In genomic region chr1:83060216-83060615, GRCh38 we compare ENCODE assay signal across 14 cellular contexts.
"Had no signal": no experiment of that assay in that cellular context is flagged by ENCODE, and none has a peak within 500 bp of the region (broad histone marks: within the 10 kb centered on the region; RNA-seq: fewer than 3 reads in every experiment).

No MANE protein-coding gene starts in this region.

- H3K9me3 ChIP-seq: adrenal gland, left ventricle myocardium inferior had no signal

- H3K4me3 ChIP-seq: adrenal gland, left ventricle myocardium inferior had no signal

- ATAC-seq: effector memory CD8-positive, alpha-beta T cell had no signal

- H3K4me3 Mint-ChIP-seq: activated naive CD4-positive, alpha-beta T cell treated with anti-CD3 and anti-CD28 coated beads, Interleukin-2, amount 10 ng/mL, durations not matched to agents 7 days and 5 days; central memory CD8-positive, alpha-beta T cell; effector memory CD8-positive, alpha-beta T cell; nephron progenitor cell; stimulated activated naive CD8-positive, alpha-beta T cell treated with anti-CD3 and anti-CD28 coated beads, Interleukin-15, Interleukin-2, amounts not matched to agents 100 ng/mL and 50 ng/mL, for 24 hours; T-helper 1 cell treated with Interleukin-12 subunit alpha and Interleukin-12 subunit beta and Interleukin-4 antibody, amounts not matched to agents 30 μg/mL and 1 μg/mL, for 36 hours had no signal

- DNase-seq: activated CD4-positive, alpha-beta T cell treated with anti-CD3 and anti-CD28 coated beads, Interleukin-2, amount 50 U/mL, for 1 hour; activated naive CD4-positive, alpha-beta T cell treated with anti-CD3 and anti-CD28 coated beads, Interleukin-2, amount 10 ng/mL, durations not matched to agents 7 days and 5 days; activated T-cell treated with anti-CD3 and anti-CD28 coated beads for 4 hours; adrenal gland; effector memory CD8-positive, alpha-beta T cell; left ventricle myocardium inferior; mesenchymal stem cell; nephron progenitor cell; stimulated activated CD4-positive, alpha-beta T cell treated with anti-CD3 and anti-CD28 coated beads, Interleukin-4, amount 100 ng/mL, for 1 hour; stimulated activated CD8-positive, alpha-beta memory T cell treated with anti-CD3 and anti-CD28 coated beads, Interleukin-4, amount 100 ng/mL, for 48 hours had no signal

- H3K36me3 ChIP-seq: adrenal gland, left ventricle myocardium inferior had no signal

- H3K36me3 Mint-ChIP-seq: activated naive CD4-positive, alpha-beta T cell treated with anti-CD3 and anti-CD28 coated beads, Interleukin-2, amount 10 ng/mL, durations not matched to agents 7 days and 5 days had no signal

- H3K27ac Mint-ChIP-seq: activated naive CD4-positive, alpha-beta T cell treated with anti-CD3 and anti-CD28 coated beads, Interleukin-2, amount 10 ng/mL, durations not matched to agents 7 days and 5 days; activated T-helper 2 cell treated with anti-CD3 and anti-CD28 coated beads, Interferon-gamma antibody, Interleukin-2, Interleukin-4, amounts not matched to agents 10 μg/mL and 5 μg/mL and 100 μg/mL, durations not matched to agents 14 hours and 24 hours and 36 hours; effector memory CD8-positive, alpha-beta T cell; nephron progenitor cell; stimulated activated naive CD8-positive, alpha-beta T cell treated with anti-CD3 and anti-CD28 coated beads, Interleukin-15, Interleukin-2, amounts not matched to agents 100 ng/mL and 50 ng/mL, for 24 hours; T-helper 1 cell treated with Interleukin-12 subunit alpha and Interleukin-12 subunit beta and Interleukin-4 antibody, amounts not matched to agents 30 μg/mL and 1 μg/mL, for 36 hours had no signal

- H3K9me3 Mint-ChIP-seq: activated naive CD4-positive, alpha-beta T cell treated with anti-CD3 and anti-CD28 coated beads, Interleukin-2, amount 10 ng/mL, durations not matched to agents 7 days and 5 days; activated T-helper 2 cell treated with anti-CD3 and anti-CD28 coated beads, Interferon-gamma antibody, Interleukin-2, Interleukin-4, amounts not matched to agents 10 μg/mL and 5 μg/mL and 100 μg/mL, durations not matched to agents 14 hours and 24 hours and 36 hours; nephron progenitor cell; stimulated activated naive CD8-positive, alpha-beta T cell treated with anti-CD3 and anti-CD28 coated beads, Interleukin-15, Interleukin-2, amounts not matched to agents 100 ng/mL and 50 ng/mL, for 24 hours had no signal

- H3K27me3 Mint-ChIP-seq: activated naive CD4-positive, alpha-beta T cell treated with anti-CD3 and anti-CD28 coated beads, Interleukin-2, amount 10 ng/mL, durations not matched to agents 7 days and 5 days; central memory CD8-positive, alpha-beta T cell; effector memory CD8-positive, alpha-beta T cell; stimulated activated naive CD8-positive, alpha-beta T cell treated with anti-CD3 and anti-CD28 coated beads, Interleukin-15, Interleukin-2, amounts not matched to agents 100 ng/mL and 50 ng/mL, for 24 hours had no signal

- H3K27me3 ChIP-seq: adrenal gland had no signal

- H3K27ac ChIP-seq: adrenal gland, left ventricle myocardium inferior had no signal
